Comparison of ENCODE assay signal across 2 cellular contexts in the genomic region with DNA sequence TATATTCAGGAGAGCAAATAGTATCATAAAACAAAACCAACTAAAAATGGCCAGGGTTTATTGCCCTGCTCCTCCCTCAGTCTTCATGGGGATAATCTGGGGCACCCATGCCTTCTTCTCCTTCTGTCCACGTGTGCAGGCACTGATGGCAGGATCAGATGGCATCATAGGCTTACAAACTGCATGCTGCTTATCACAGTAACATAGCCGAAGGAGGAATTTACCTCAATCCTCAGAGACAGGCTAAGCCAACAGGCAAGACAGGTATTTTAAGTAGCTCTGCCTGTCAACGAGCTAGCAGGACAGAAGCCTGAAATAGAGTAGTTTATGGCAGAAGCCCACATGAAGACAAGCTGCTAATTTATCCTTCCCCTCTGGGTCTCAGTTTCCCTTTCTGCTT.
TF ChIP-seq lines count a peak whose summit lies in the region.

No MANE protein-coding gene starts in this region.

TF ChIP-seq in SK-N-SH, 30 proteins besides CTCF, POLR2A, EP300 and RAD21 (continued from another document):
- TF ChIP-seq FOXM1 (IDR thresholded peaks at IDR 0.05; ENCODE audit: low read depth) (no peak), REST (IDR thresholded peaks at IDR 0.05; ENCODE audit: low read depth, low read length) (no peak), NRF1 (IDR thresholded peaks at IDR 0.05; ENCODE audit: low read depth, low read length) (no peak), CHD2 (IDR thresholded peaks at IDR 0.05; ENCODE audit: low read length, partially characterized antibody) (no peak), YY1 (IDR thresholded peaks at IDR 0.05; ENCODE audit: low read depth) (no peak), ELF1 (IDR thresholded peaks at IDR 0.05) (no peak)

TF ChIP-seq in SK-N-SH treated with all-trans-retinoic acid at 6 μM for 48 hours, 23 proteins besides CTCF, POLR2A, EP300 and RAD21 (continued from another document):
- no peak for TF ChIP-seq PATZ1 (CRISPR knock-in tag; IDR thresholded peaks at IDR 0.05; ENCODE audit: borderline replicate concordance)
TF ChIP-seq in SK-N-SH treated with all-trans-retinoic acid at 6 μM for 48 hours: peak in this region for 0.
